12 cellular contexts compared by ENCODE assay signal in genomic region chr12:25058619-25059018, GRCh38.
DNase-seq lines count a peak whose midpoint lies in the region; ATAC-seq, FAIRE-seq and TF ChIP-seq lines count a peak whose summit lies in the region.
"Had no signal": no experiment of that assay in that cellular context is flagged by ENCODE, and none has a peak within 500 bp of the region (broad histone marks: within the 10 kb centered on the region; RNA-seq: fewer than 3 reads in every experiment).

No MANE protein-coding gene starts in this region.

- H3K27me3 Mint-ChIP-seq in mesothelial cell of epicardium (ENCODE audit: low read depth): no peaks in the 10 kb centered on the region

- H3K4me1 Mint-ChIP-seq in mesothelial cell of epicardium: peaks cover 5% of the 10 kb centered on the region
- H3K4me1 Mint-ChIP-seq: nephron had no signal

- TF ChIP-seq CTCF in mesothelial cell of epicardium (IDR thresholded peaks at IDR 0.05; ENCODE audit: unreplicated experiment): no peak

- ATAC-seq in GM19397 (IDR thresholded peaks at IDR 0.05; ENCODE audit: unreplicated experiment) (peak; percentile 47), HG03025 (IDR thresholded peaks at IDR 0.05; ENCODE audit: low FRiP score, unreplicated experiment) (peak; percentile 39)
- no peak for ATAC-seq in activated naive CD4-positive, alpha-beta T cell treated with anti-CD3 and anti-CD28 coated beads, Interleukin-2, amount 50 U/mL, for 72 hours
- ATAC-seq: Panc1 had no signal

- H3K4me3 Mint-ChIP-seq in mesothelial cell of epicardium: no peak overlapping the region
- H3K4me3 Mint-ChIP-seq: nephron had no signal

- no peaks in the 10 kb centered on the region for H3K9me3 Mint-ChIP-seq in activated naive CD4-positive, alpha-beta T cell treated with anti-CD3 and anti-CD28 coated beads, Interleukin-2, amount 50 U/mL, for 72 hours
- no peaks in the 10 kb centered on the region for H3K9me3 Mint-ChIP-seq in mesothelial cell of epicardium
- H3K9me3 Mint-ChIP-seq: nephron had no signal

- H3K27ac Mint-ChIP-seq in activated naive CD4-positive, alpha-beta T cell treated with anti-CD3 and anti-CD28 coated beads, Interleukin-2, amount 50 U/mL, for 72 hours: no peak overlapping the region
- no peak overlapping the region for H3K27ac Mint-ChIP-seq in mesothelial cell of epicardium
- H3K27ac Mint-ChIP-seq: nephron had no signal

- FAIRE-seq in GM12892 (lab: Jason Lieb, UNC): peak; percentile 92

- TF ChIP-seq POLR2A in GM12892 (IDR thresholded peaks at IDR 0.05; ENCODE audit: low read depth, low read length): no peak

- no peak for DNase-seq in GM12892 (ENCODE audit: insufficient read length)
- DNase-seq in NCI-H69 (lab: John Stamatoyannopoulos, UW): peak; percentile 90
- no peak for DNase-seq in stimulated activated CD4-positive, alpha-beta T cell treated with anti-CD3 and anti-CD28 coated beads, Interleukin-4, amount 100 ng/mL, for 1 hour
- no peak for DNase-seq in activated naive CD4-positive, alpha-beta T cell treated with anti-CD3 and anti-CD28 coated beads, Interleukin-2, amount 50 U/mL, for 72 hours (ENCODE audit: low spot score in 2 of 2)
- DNase-seq in mesothelial cell of epicardium (ENCODE audit: low spot score in 2 of 2, unreplicated experiment in 2 of 2): no peak
- no peak for DNase-seq in activated effector memory CD4-positive, alpha-beta T cell treated with Interleukin-2 at 50 U/mL for 16 hours
- DNase-seq: stimulated activated CD4-positive, alpha-beta T cell treated with anti-CD3 and anti-CD28 coated beads, Interleukin-1b, Interleukin-23, amount 100 ng/mL, for 48 hours; thyroid gland had no signal

- peaks cover 0 to 8% of the 10 kb centered on the region in 2 donors for H3K36me3 Mint-ChIP-seq in activated naive CD4-positive, alpha-beta T cell treated with anti-CD3 and anti-CD28 coated beads, Interleukin-2, amount 50 U/mL, for 72 hours
- H3K36me3 Mint-ChIP-seq in mesothelial cell of epicardium: no peaks in the 10 kb centered on the region

Comparison
In these comparisons a context has a peak if more than half of its experiments do, and no peak if none do; other contexts are left out.
1. ATAC-seq: peak in GM19397 (single experiment) and HG03025 (single experiment); none in activated naive CD4-positive, alpha-beta T cell treated with anti-CD3 and anti-CD28 coated beads, Interleukin-2, amount 50 U/mL, for 72 hours (0 of 2).